1 cellular context compared by ENCODE assay signal in genomic region chr9:128114326-128115186, GRCh38.
A peak's percentile ranks its signal among the peaks of the same experiment; 100 is the strongest.
TF ChIP-seq lines count a peak whose summit lies in the region.

No MANE protein-coding gene starts in this region.

TF ChIP-seq in K562, 482 proteins besides CTCF, POLR2A, EP300 and RAD21:
- TF ChIP-seq WHSC1 (IDR thresholded peaks at IDR 0.05; ENCODE audit: low read length): peak; percentile 15
- no peak for TF ChIP-seq ZBTB11 (CRISPR knock-in tag; IDR thresholded peaks at IDR 0.05)
- TF ChIP-seq CAMTA2 (CRISPR knock-in tag; conservative IDR thresholded peaks at IDR 0.05): no peak
- TF ChIP-seq ZNF586 (CRISPR knock-in tag; conservative IDR thresholded peaks at IDR 0.05): no peak
- TF ChIP-seq STAT6 (CRISPR knock-in tag; IDR thresholded peaks at IDR 0.05): 0 out of 2 replicates have a peak, but pooled peaks have one; percentile 56
- 0 out of 2 replicates have a peak, but pooled peaks have one; percentile 38 for TF ChIP-seq ZNF232 (CRISPR knock-in tag; IDR thresholded peaks at IDR 0.05)
- no peak for TF ChIP-seq HDAC1 (IDR thresholded peaks at IDR 0.05)
- peak; percentile 46 for TF ChIP-seq BCOR (IDR thresholded peaks at IDR 0.05)
- peak; percentile 40 for TF ChIP-seq RBM25 (IDR thresholded peaks at IDR 0.05; ENCODE audit: low read depth, low read length, severe bottlenecking)
- no peak for TF ChIP-seq ZKSCAN3 (CRISPR knock-in tag; IDR thresholded peaks at IDR 0.05)
- peak; percentile 47 for TF ChIP-seq ZFP36 (IDR thresholded peaks at IDR 0.05; ENCODE audit: low read depth, low read length, partially characterized antibody)
- no peak for TF ChIP-seq TRIM24 (IDR thresholded peaks at IDR 0.05)
- no peak for TF ChIP-seq SP1 (CRISPR knock-in tag; IDR thresholded peaks at IDR 0.05)
- no peak for TF ChIP-seq SRSF3 (IDR thresholded peaks at IDR 0.05; ENCODE audit: insufficient read depth, low read length)
- TF ChIP-seq ZNF143 (CRISPR knock-in tag; IDR thresholded peaks at IDR 0.05): no peak
- no peak for TF ChIP-seq ESRRA (IDR thresholded peaks at IDR 0.05; ENCODE audit: borderline replicate concordance, low read depth)
- no peak for TF ChIP-seq ZNF134 (CRISPR knock-in tag; conservative IDR thresholded peaks at IDR 0.05)
- no peak for TF ChIP-seq JUND (IDR thresholded peaks at IDR 0.05; ENCODE audit: borderline replicate concordance, low read depth, low read length)
- TF ChIP-seq JUND (tag; IDR thresholded peaks at IDR 0.05; ENCODE audit: borderline replicate concordance, low read depth, low read length): no peak
